ENCODE assay signal across 8 cellular contexts in the genomic region with DNA sequence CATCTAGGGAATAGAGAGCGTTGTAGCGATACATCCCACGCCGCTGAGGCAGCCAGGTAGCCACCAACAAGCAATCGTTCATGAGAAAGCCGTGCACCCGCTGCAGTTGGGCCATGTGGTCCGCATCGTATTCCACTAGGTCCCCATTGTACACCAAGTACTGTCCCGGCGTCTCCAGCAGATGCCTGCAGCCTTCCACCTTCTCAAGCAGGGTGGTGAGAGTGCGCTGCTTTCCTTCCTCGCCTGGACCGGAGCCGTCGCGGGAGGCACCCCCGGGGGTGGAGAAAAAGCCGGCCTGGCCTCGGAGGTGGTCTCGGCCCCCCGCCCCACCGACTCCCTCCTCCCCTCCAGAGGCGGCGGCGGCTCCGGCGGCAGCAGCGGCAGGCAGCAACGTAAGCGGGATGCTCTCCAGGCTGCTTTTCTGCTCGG. TPM values are rescaled to one million over a fixed set of nuclear protein-coding genes. Genes with fewer than 3 reads are reported as not detected.
DNase-seq lines count a peak whose midpoint lies in the region; ATAC-seq and FAIRE-seq lines count a peak whose summit lies in the region.

No MANE protein-coding gene starts in this region.

- peak overlapping the region; percentile 99 for H3K4me3 Mint-ChIP-seq in activated T-helper 2 cell treated with anti-CD3 and anti-CD28 coated beads, Interferon-gamma antibody, Interleukin-2, Interleukin-4, amounts not matched to agents 10 μg/mL and 5 μg/mL and 100 μg/mL, durations not matched to agents 14 hours and 24 hours and 36 hours (ENCODE audit: low read depth)

- H3K4me1 ChIP-seq in iPS DF 6.9 (ENCODE audit: control insufficient read depth, insufficient read depth, low read length), result peaks cover 3% of the 10 kb centered on the region; the same call in 1 of the 2 replicates
- H3K4me1 ChIP-seq in small intestine (ENCODE audit: control insufficient read depth in 2 of 2, insufficient read depth in 1 of 2, low read depth in 1 of 2, low read length in 1 of 2), result peaks cover 0 to 16% of the 10 kb centered on the region in 2 donors

- H3K27me3 Mint-ChIP-seq in activated T-helper 2 cell treated with anti-CD3 and anti-CD28 coated beads, Interferon-gamma antibody, Interleukin-2, Interleukin-4, amounts not matched to agents 10 μg/mL and 5 μg/mL and 100 μg/mL, durations not matched to agents 14 hours and 24 hours and 36 hours (ENCODE audit: low read depth), result peaks cover 2% of the 10 kb centered on the region

- H3K9me3 Mint-ChIP-seq in activated T-helper 2 cell treated with anti-CD3 and anti-CD28 coated beads, Interferon-gamma antibody, Interleukin-2, Interleukin-4, amounts not matched to agents 10 μg/mL and 5 μg/mL and 100 μg/mL, durations not matched to agents 14 hours and 24 hours and 36 hours, result no peaks in the 10 kb centered on the region

- H3K9me3 ChIP-seq in iPS DF 6.9 (ENCODE audit: control insufficient read depth, insufficient read depth, low read length) (no peaks in the 10 kb centered on the region), small intestine (ENCODE audit: control insufficient read depth, low read depth) (no peaks in the 10 kb centered on the region)

- DNase-seq in DMS53 (lab: John Stamatoyannopoulos, UW) (peak; percentile 65), DMS53 treated with DMSO at 0.1 percent for 48 hours (lab: John Stamatoyannopoulos, UW; ENCODE audit: unreplicated experiment) (no peak), iPS DF 6.9 (ENCODE audit: low read depth, low spot score) (no peak), small intestine (peak; percentile 6)
- DNase-seq in activated T-helper 2 cell treated with anti-CD3 and anti-CD28 coated beads, Interferon-gamma antibody, Interleukin-2, Interleukin-4, amounts not matched to agents 10 μg/mL and 5 μg/mL and 100 μg/mL, durations not matched to agents 14 hours and 24 hours and 36 hours (ENCODE audit: low spot score), result no peak
- no peak for DNase-seq in activated CD8-positive, alpha-beta memory T cell treated with anti-CD3 and anti-CD28 coated beads, Interleukin-2, amount 50 U/mL, for 48 hours

- no CpG with 5 or more reads among the region's 32 CpGs for WGBS in iPS DF 6.9 (ENCODE audit: insufficient coverage, insufficient read length)
- WGBS in small intestine, 3 donors, result 1% methylated on average over 30 to 32 of the region's 32 CpGs

- peak overlapping the region; percentile 99 for H3K27ac Mint-ChIP-seq in activated T-helper 2 cell treated with anti-CD3 and anti-CD28 coated beads, Interferon-gamma antibody, Interleukin-2, Interleukin-4, amounts not matched to agents 10 μg/mL and 5 μg/mL and 100 μg/mL, durations not matched to agents 14 hours and 24 hours and 36 hours

- H3K36me3 Mint-ChIP-seq in activated T-helper 2 cell treated with anti-CD3 and anti-CD28 coated beads, Interferon-gamma antibody, Interleukin-2, Interleukin-4, amounts not matched to agents 10 μg/mL and 5 μg/mL and 100 μg/mL, durations not matched to agents 14 hours and 24 hours and 36 hours (ENCODE audit: low read depth), result peaks cover 52% of the 10 kb centered on the region

- H3K36me3 ChIP-seq in iPS DF 6.9 (ENCODE audit: control insufficient read depth, insufficient read depth, low read length) (no peaks in the 10 kb centered on the region; the same call in 1 of the 2 replicates), small intestine (ENCODE audit: control insufficient read depth in 2 of 2, insufficient read depth in 2 of 2, low read length in 2 of 2) (no peaks in the 10 kb centered on the region)

- H3K27ac ChIP-seq in iPS DF 6.9 (ENCODE audit: low read length) (no peak overlapping the region), small intestine (ENCODE audit: low read depth in 1 of 2, low read length in 1 of 2) (peak overlapping the region; percentile 77 to 98)

- H3K27me3 ChIP-seq in iPS DF 6.9 (ENCODE audit: control insufficient read depth, insufficient read depth, low read length), result no peaks in the 10 kb centered on the region
- no peaks in the 10 kb centered on the region for H3K27me3 ChIP-seq in small intestine (ENCODE audit: control insufficient read depth in 2 of 2, insufficient read depth in 2 of 2, low read length in 2 of 2)

- H3K4me1 Mint-ChIP-seq in activated T-helper 2 cell treated with anti-CD3 and anti-CD28 coated beads, Interferon-gamma antibody, Interleukin-2, Interleukin-4, amounts not matched to agents 10 μg/mL and 5 μg/mL and 100 μg/mL, durations not matched to agents 14 hours and 24 hours and 36 hours (ENCODE audit: low read depth), result peaks cover 42% of the 10 kb centered on the region

- H3K4me3 ChIP-seq in iPS DF 6.9 (ENCODE audit: low read length), result peak overlapping the region; percentile 83
- peak overlapping the region; percentile 81 to 86 for H3K4me3 ChIP-seq in small intestine (ENCODE audit: low read depth in 1 of 2, low read length in 2 of 2)

- no peak for FAIRE-seq in small intestine (lab: Jason Lieb, UNC)

- intact Hi-C loops in activated T-helper 2 cell treated with anti-CD3 and anti-CD28 coated beads, Interferon-gamma antibody, Interleukin-2, Interleukin-4, amounts not matched to agents 10 μg/mL and 5 μg/mL and 100 μg/mL, durations not matched to agents 14 hours and 24 hours and 36 hours (cut with micrococcal nuclease), result loop anchor here (1.0 to 5.0 kb wide), 3 partner anchors 191 to 470 kb away; a partner anchor contains a TSS

- peak; percentile 22 for ATAC-seq in HG03196 (IDR thresholded peaks at IDR 0.05; ENCODE audit: unreplicated experiment)
- ATAC-seq in GM18868 (IDR thresholded peaks at IDR 0.05; ENCODE audit: unreplicated experiment), result no peak

RNA-seq across cellular contexts. Expression of a gene that starts 0.6 kb away (rescaled TPM):
- total RNA-seq in activated T-helper 2 cell treated with anti-CD3 and anti-CD28 coated beads, Interferon-gamma antibody, Interleukin-2, Interleukin-4, amounts not matched to agents 10 μg/mL and 5 μg/mL and 100 μg/mL, durations not matched to agents 14 hours and 24 hours and 36 hours, result 12.8 and 13.2 TPM in 2 replicates
- 1 to 10 TPM; 3.2 to 5.3 (median 4.0) TPM for polyA plus RNA-seq in small intestine

RNA-seq across cellular contexts. Expression of a gene that starts 1.0 kb away (rescaled TPM):
- total RNA-seq in activated T-helper 2 cell treated with anti-CD3 and anti-CD28 coated beads, Interferon-gamma antibody, Interleukin-2, Interleukin-4, amounts not matched to agents 10 μg/mL and 5 μg/mL and 100 μg/mL, durations not matched to agents 14 hours and 24 hours and 36 hours, result 10.7 and 11.9 TPM in 2 replicates
- 1 to 10 TPM; 3.8 to 4.2 (median 4.1) TPM for polyA plus RNA-seq in small intestine

Comparison
In these comparisons a context has a peak if more than half of its experiments do, and no peak if none do; other contexts are left out.
1. DNase-seq: peak in DMS53 (single experiment) and small intestine (single experiment); none in DMS53 treated with DMSO at 0.1 percent for 48 hours (single experiment), activated T-helper 2 cell treated with anti-CD3 and anti-CD28 coated beads, Interferon-gamma antibody, Interleukin-2, Interleukin-4, amounts not matched to agents 10 μg/mL and 5 μg/mL and 100 μg/mL, durations not matched to agents 14 hours and 24 hours and 36 hours (single experiment), iPS DF 6.9 (single experiment) and activated CD8-positive, alpha-beta memory T cell treated with anti-CD3 and anti-CD28 coated beads, Interleukin-2, amount 50 U/mL, for 48 hours (single experiment).